ENCODE assay signal across 20 cellular contexts in the genomic region with DNA sequence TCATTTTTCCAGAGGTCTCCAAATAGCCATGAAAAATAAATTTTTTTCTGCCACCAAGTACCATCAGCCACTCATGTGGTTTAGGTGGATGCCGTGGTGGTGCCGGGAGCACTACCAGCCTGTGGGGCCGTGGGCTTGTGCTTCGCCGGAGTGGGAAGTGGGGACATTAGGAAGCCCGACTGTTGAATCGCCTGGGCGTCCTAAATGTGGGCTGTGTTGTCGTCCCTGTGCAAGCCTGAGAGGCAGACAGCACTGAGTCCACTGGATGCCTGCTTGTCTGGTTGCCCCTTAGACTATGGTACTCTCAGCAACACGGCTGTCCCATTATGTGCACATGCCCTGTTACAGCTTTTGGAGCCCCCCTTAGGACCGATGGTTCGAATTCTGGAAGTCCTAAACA.
"Had no signal": no experiment of that assay in that cellular context is flagged by ENCODE, and none has a peak within 500 bp of the region (broad histone marks: within the 10 kb centered on the region; RNA-seq: fewer than 3 reads in every experiment).

No MANE protein-coding gene starts in this region.

- H3K27me3 ChIP-seq: colonic mucosa, esophagus squamous epithelium, gastrocnemius medialis, heart right ventricle, left lung had no signal

- H3K27ac ChIP-seq: colonic mucosa, epithelial cell of prostate, esophagus squamous epithelium, gastrocnemius medialis, heart right ventricle, left lung, lower lobe of right lung had no signal

- H3K36me3 ChIP-seq: colonic mucosa, esophagus squamous epithelium, gastrocnemius medialis, left lung, lower lobe of right lung had no signal

- H3K9me3 ChIP-seq: colonic mucosa, esophagus squamous epithelium, gastrocnemius medialis, left lung, lower lobe of right lung had no signal

- H3K4me3 ChIP-seq: colonic mucosa, esophagus squamous epithelium, gastrocnemius medialis, heart right ventricle, left lung, lower lobe of right lung had no signal

- H3K4me1 ChIP-seq: colonic mucosa had no signal

- DNase-seq: colonic mucosa; cortex of kidney; effector CD8-positive, alpha-beta T cell; effector memory CD8-positive, alpha-beta T cell; endodermal cell; erythroblast; esophagus squamous epithelium; foreskin fibroblast; foreskin melanocyte; gastrocnemius medialis; glutamatergic neuron; heart right ventricle; hippocampal formation; left cardiac atrium; left lung; left ventricle myocardium superior; lower lobe of right lung; mesenchymal stem cell; naive thymus-derived CD4-positive, alpha-beta T cell had no signal
